ENCODE assay signal across 8 cellular contexts in the genomic region with DNA sequence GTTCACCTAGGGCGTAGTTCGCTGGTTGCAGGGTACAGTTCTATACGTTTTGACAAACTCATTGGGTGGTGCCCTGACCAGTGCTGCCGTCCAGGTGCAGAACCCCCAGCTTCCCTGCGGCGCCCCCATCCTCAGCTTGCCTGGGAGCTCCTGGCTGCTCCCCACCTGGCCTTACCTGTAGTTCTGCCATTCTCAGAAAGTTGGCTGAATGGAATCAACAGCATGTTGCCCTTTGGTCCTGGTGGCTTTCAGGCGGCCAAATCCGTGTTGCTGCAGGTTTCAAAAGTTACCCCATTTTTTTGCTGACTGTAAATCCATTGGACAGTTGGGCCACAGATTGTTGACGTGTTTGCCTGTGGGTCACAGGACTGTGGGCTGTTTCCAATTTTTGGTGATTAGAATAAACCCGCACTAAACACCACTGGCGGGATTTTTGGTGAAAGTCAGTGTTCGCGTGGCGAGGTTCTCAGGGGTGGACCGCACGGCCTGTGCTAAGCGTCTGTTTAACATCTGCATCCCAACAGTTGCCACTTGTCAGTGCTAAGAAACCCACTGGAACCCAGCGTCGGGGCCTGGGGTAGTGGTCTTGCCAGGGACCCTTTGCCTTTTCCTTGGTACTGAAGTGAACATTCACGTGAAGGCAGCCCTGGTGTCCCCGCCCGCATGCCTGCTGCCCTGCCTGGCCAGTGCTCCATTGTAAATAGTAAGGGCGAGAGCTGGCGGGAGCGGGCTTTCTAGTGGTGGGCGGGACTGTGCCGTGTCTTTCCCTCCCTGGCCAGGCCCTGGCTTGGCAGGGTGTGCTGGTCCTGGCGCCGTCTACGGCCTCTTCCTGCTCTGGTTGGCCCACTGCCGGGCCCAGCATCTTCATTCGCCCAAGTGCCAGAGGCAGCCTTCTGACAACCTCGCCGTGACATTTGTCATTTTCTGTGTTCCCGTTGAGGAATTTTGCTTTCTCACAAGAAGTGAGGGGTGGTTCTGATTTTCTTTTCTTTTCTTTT. TPM values are rescaled to one million over a fixed set of nuclear protein-coding genes. Genes with fewer than 3 reads are reported as not detected.
A peak's percentile ranks its signal among the peaks of the same experiment; 100 is the strongest.
DNase-seq lines count a peak whose midpoint lies in the region; ATAC-seq and TF ChIP-seq lines count a peak whose summit lies in the region.

No MANE protein-coding gene starts in this region.

- H3K27me3 ChIP-seq in HCT116 (ENCODE audit: insufficient read depth, low read length) (no peaks in the 10 kb centered on the region), right cardiac atrium (ENCODE audit: control insufficient read depth, insufficient read depth) (no peaks in the 10 kb centered on the region), spleen (replicated peaks in 1 of 7) (no peaks in the 10 kb centered on the region)

- peak overlapping the region; percentile 89 for H3K4me2 ChIP-seq in HCT116 (ENCODE audit: low read length)

- H3K9me3 ChIP-seq in HCT116 (ENCODE audit: control insufficient read depth in 1 of 2, insufficient read depth in 1 of 2, low read depth in 1 of 2, low read length in 2 of 2), result no peaks in the 10 kb centered on the region
- no peaks in the 10 kb centered on the region for H3K9me3 ChIP-seq in right cardiac atrium (ENCODE audit: control insufficient read depth, low read length)
- no peaks in the 10 kb centered on the region for H3K9me3 ChIP-seq in spleen

- TF ChIP-seq CTCF in HCT116 (IDR thresholded peaks at IDR 0.05 in 2 of 3, conservative IDR thresholded peaks at IDR 0.05 in 1 of 3; ENCODE audit: borderline replicate concordance in 1 of 3, insufficient read depth in 1 of 3, low read depth in 2 of 3, low read length in 2 of 3), result no peak
- TF ChIP-seq CTCF in spleen (IDR thresholded peaks at IDR 0.05 in 8 of 11, conservative IDR thresholded peaks at IDR 0.05 in 3 of 11), result no peak

- H3K4me1 ChIP-seq in HCT116 (ENCODE audit: control insufficient read depth in 1 of 2, insufficient read depth in 2 of 2, low read length in 2 of 2), result peaks cover 64 to 79% of the 10 kb centered on the region in 2 experiments
- H3K4me1 ChIP-seq in right cardiac atrium (ENCODE audit: control insufficient read depth, insufficient read depth, low read length), result peaks cover 7% of the 10 kb centered on the region
- peaks cover 64 to 93% (median 84%) of the 10 kb centered on the region in 6 donors for H3K4me1 ChIP-seq in spleen

- no peak for TF ChIP-seq RAD21 in HCT116 (IDR thresholded peaks at IDR 0.05; ENCODE audit: low read depth)

- H3K4me3 ChIP-seq in HCT116 (replicated peaks in 1 of 2; ENCODE audit: low read depth in 1 of 2, low read length in 2 of 2), result peak overlapping the region; percentile 1 to 53; a peak in 3 of 4 replicates
- no peak overlapping the region for H3K4me3 ChIP-seq in right cardiac atrium (ENCODE audit: low read length)
- H3K4me3 ChIP-seq in spleen, result peak overlapping the region in 2 of 8 donors; percentile 20 to 99

- H3K79me2 ChIP-seq in HCT116 (ENCODE audit: insufficient read depth, low read length), result peaks cover 79% of the 10 kb centered on the region

- BruUV-seq in HCT116 (replicated peaks; lab: Mats Ljungman, UMichigan), result no TSS peak

- H3K27ac Mint-ChIP-seq in activated naive CD4-positive, alpha-beta T cell treated with anti-CD3 and anti-CD28 coated beads, Interleukin-2, amount 50 U/mL, for 72 hours, result peak overlapping the region; percentile 50 to 78

- peaks cover 11 to 16% of the 10 kb centered on the region in 2 donors for H3K36me3 Mint-ChIP-seq in activated naive CD4-positive, alpha-beta T cell treated with anti-CD3 and anti-CD28 coated beads, Interleukin-2, amount 50 U/mL, for 72 hours

- TF ChIP-seq POLR2A in HCT116 (IDR thresholded peaks at IDR 0.05; ENCODE audit: borderline replicate concordance, extremely low read depth, insufficient read depth, insufficient read length) (no peak), spleen (IDR thresholded peaks at IDR 0.05) (no peak)

- peak overlapping the region; percentile 99 for H3K9ac ChIP-seq in HCT116 (ENCODE audit: low read length)

- H3K27ac ChIP-seq in HCT116 (ENCODE audit: low read depth, low read length), result peak overlapping the region; percentile 99
- peak overlapping the region; percentile 53 for H3K27ac ChIP-seq in right cardiac atrium (ENCODE audit: low read length)
- H3K27ac ChIP-seq in spleen, result peak overlapping the region; percentile 45 to 96 (median 93)

- CTCF ChIA-PET in HCT116 (lab: Charles Lee), result no interaction called here

- intact Hi-C loops in HCT116 (cut with micrococcal nuclease), result loop anchor here (5.0 to 10.0 kb wide), 2 partner anchors 100 to 298 kb away; no protein-coding TSS in a partner anchor
- intact Hi-C loops in right cardiac atrium (cut with DNase I), result loop anchor here in 1 of 4 donors (5.0 kb wide), 1 partner anchor 70 kb away; the partner anchor contains the start of genes PLEKHJ1 and SF3A2
- intact Hi-C loops in spleen (cut with DNase I; ENCODE audit: low total_unique reads), result loop anchor here (10.0 kb wide), 1 partner anchor 68 kb away; the partner anchor contains the start of genes PLEKHJ1 and SF3A2

- 0 out of 2 replicates have a peak, but pooled peaks have one; percentile 4 for ATAC-seq in HCT116
- ATAC-seq in activated naive CD4-positive, alpha-beta T cell treated with anti-CD3 and anti-CD28 coated beads, Interleukin-2, amount 50 U/mL, for 72 hours, result no peak
- ATAC-seq in right cardiac atrium, result peak; percentile 63 to 66
- ATAC-seq in HG03045 (IDR thresholded peaks at IDR 0.05; ENCODE audit: unreplicated experiment), result no peak
- ATAC-seq in HG03280 (IDR thresholded peaks at IDR 0.05; ENCODE audit: unreplicated experiment), result no peak

- POLR2A ChIA-PET in HCT116 (lab: Charles Lee), result interaction anchor here (1.2 kb wide), 1 partner anchor 15 kb away, joined by 5 read pairs; the partner anchor contains the start of gene AP3D1

- H3K9me3 Mint-ChIP-seq in activated naive CD4-positive, alpha-beta T cell treated with anti-CD3 and anti-CD28 coated beads, Interleukin-2, amount 50 U/mL, for 72 hours, result no peaks in the 10 kb centered on the region

- no peak overlapping the region for H2AFZ ChIP-seq in HCT116 (ENCODE audit: low read depth, low read length, poor library complexity, severe bottlenecking)

- H3K36me3 ChIP-seq in HCT116 (ENCODE audit: control insufficient read depth in 1 of 2, insufficient read depth in 2 of 2, low read length in 2 of 2) (peaks cover 0 to 8% of the 10 kb centered on the region in 2 experiments; a peak in 1 of 4 replicates), spleen (no peaks in the 10 kb centered on the region)

- WGBS in right cardiac atrium, result 42% methylated on average over 35 of the region's 35 CpGs
- 55 to 71% (median 59%) methylated on average over 27 to 35 of the region's 35 CpGs for WGBS in spleen, 5 donors

- RAD21 ChIA-PET in HCT116 (lab: Charles Lee; ENCODE audit: low non-redundant PET in 1 of 2, low total read pairs in 2 of 2, uncharacterized antibody in 2 of 2, unreplicated experiment in 2 of 2), result no interaction called here

- peak; percentile 82 for DNase-seq in AG20443 (ENCODE audit: low spot score)
- DNase-seq in HCT116 (ENCODE audit: low read depth, low spot score), result no peak
- no peak for DNase-seq in activated naive CD4-positive, alpha-beta T cell treated with anti-CD3 and anti-CD28 coated beads, Interleukin-2, amount 50 U/mL, for 72 hours (ENCODE audit: low spot score in 2 of 2)
- peak; percentile 91 to 96 (median 95) for DNase-seq in right cardiac atrium
- DNase-seq in spleen, result peak; percentile 88
- no peak for DNase-seq in HK-2 (ENCODE audit: unreplicated experiment)

- H3K9me2 ChIP-seq in HCT116 (ENCODE audit: insufficient read depth), result no peaks in the 10 kb centered on the region

- peaks cover 14% of the 10 kb centered on the region; the same call in 1 of the 2 replicates for H4K20me1 ChIP-seq in HCT116 (ENCODE audit: insufficient read depth)

TF ChIP-seq in HCT116, 20 proteins besides CTCF, POLR2A, EP300 and RAD21 (continues in another document):
- TF ChIP-seq ZNF274 (IDR thresholded peaks at IDR 0.05; ENCODE audit: low read depth, low read length) (no peak), ZBTB33 (IDR thresholded peaks at IDR 0.05; ENCODE audit: extremely low read depth, insufficient replicate concordance, low read length) (no peak), ZFX (IDR thresholded peaks at IDR 0.05) (no peak), EZH2 (IDR thresholded peaks at IDR 0.05) (no peak), MAX (IDR thresholded peaks at IDR 0.05) (no peak; the same call in 1 of the 2 replicates), FOSL1 (IDR thresholded peaks at IDR 0.05; ENCODE audit: low read depth) (no peak), EGR1 (IDR thresholded peaks at IDR 0.05; ENCODE audit: low read depth) (no peak)

RNA-seq across cellular contexts. Expression of gene DOT1L, which starts 3.3 kb away (rescaled TPM):
- total RNA-seq in HCT116 (2021; ENCODE audit: unreplicated experiment) (48.9 TPM), right cardiac atrium (10 to 100 TPM; 12.3 to 17.1 (median 13.4) TPM), spleen (10 to 100 TPM; 19.5 to 53.2 (median 36.4) TPM)
- polyA plus RNA-seq in HCT116 (2012), result 21.2 and 27.0 TPM in 2 replicates
- 100 to 1,000 TPM in 1 of 2 donors, 10 to 100 TPM in 1; 64.2 to 154 TPM for total RNA-seq in activated naive CD4-positive, alpha-beta T cell treated with anti-CD3 and anti-CD28 coated beads, Interleukin-2, amount 50 U/mL, for 72 hours
- polyA plus RNA-seq in right cardiac atrium (6.0 TPM), spleen (10 to 100 TPM in 1 of 3 donors, 1 to 10 TPM in 2; 3.9 to 20.8 (median 7.5) TPM)

RNA-seq across cellular contexts. Expression of gene AP3D1, which starts 15.7 kb away (rescaled TPM):
- total RNA-seq in HCT116 (2021; ENCODE audit: unreplicated experiment) (137 TPM), right cardiac atrium (100 to 1,000 TPM in 2 of 4 donors, 10 to 100 TPM in 2; 82.7 to 145 (median 92.9) TPM), spleen (100 to 1,000 TPM in 4 of 7 donors, 10 to 100 TPM in 3; 89.3 to 112 (median 100) TPM)
- 156 and 181 TPM in 2 replicates for polyA plus RNA-seq in HCT116 (2012)
- total RNA-seq in activated naive CD4-positive, alpha-beta T cell treated with anti-CD3 and anti-CD28 coated beads, Interleukin-2, amount 50 U/mL, for 72 hours, result 10 to 100 TPM; 83.5 to 91.7 TPM
- polyA plus RNA-seq in right cardiac atrium (87.3 TPM), spleen (10 to 100 TPM; 32.8 to 80.1 (median 43.2) TPM)

Comparison
In these comparisons a context has a peak if more than half of its experiments do, and no peak if none do; other contexts are left out.
1. DNase-seq: peak in AG20443 (single experiment), right cardiac atrium (3 of 3) and spleen (single experiment); none in HCT116 (single experiment), activated naive CD4-positive, alpha-beta T cell treated with anti-CD3 and anti-CD28 coated beads, Interleukin-2, amount 50 U/mL, for 72 hours (0 of 2) and HK-2 (single experiment).
2. ATAC-seq: peak in HCT116 (single experiment) and right cardiac atrium (2 of 2); none in activated naive CD4-positive, alpha-beta T cell treated with anti-CD3 and anti-CD28 coated beads, Interleukin-2, amount 50 U/mL, for 72 hours (0 of 2), HG03045 (single experiment) and HG03280 (single experiment).
3. Peak in every context shown above with its lines, with median percentiles within 50 percentile points of each other: H3K27ac ChIP-seq.